16 cellular contexts compared by ENCODE assay signal in genomic region chr9:95605826-95606555, GRCh38.
DNase-seq lines count a peak whose midpoint lies in the region; ATAC-seq and TF ChIP-seq lines count a peak whose summit lies in the region.
"Had no signal": no experiment of that assay in that cellular context is flagged by ENCODE, and none has a peak within 500 bp of the region (broad histone marks: within the 10 kb centered on the region; RNA-seq: fewer than 3 reads in every experiment).

No MANE protein-coding gene starts in this region.

- H3K27ac ChIP-seq in C4-2B = peak overlapping the region; percentile 23; the same call in 1 of the 2 replicates
- H3K27ac ChIP-seq in SK-N-MC = peak overlapping the region; percentile 60
- H3K27ac ChIP-seq: ascending aorta, upper lobe of left lung had no signal

- peak; percentile 75 for DNase-seq in M059J (ENCODE audit: low read depth)
- DNase-seq in SK-N-MC (ENCODE audit: low read depth, low spot score) = peak; percentile 51
- DNase-seq in mesothelial cell of epicardium (ENCODE audit: low spot score in 2 of 2, unreplicated experiment in 2 of 2) = no peak
- no peak for DNase-seq in NCI-H510A (lab: John Stamatoyannopoulos, UW)
- DNase-seq in A172 (ENCODE audit: low spot score) = no peak
- DNase-seq in stimulated activated naive B cell treated with anti-CD40 and anti-IgM and Interleukin-4, amounts not matched to agents 10 μg/mL and 1 μg/mL and 100 μg/mL, for 72 hours = no peak
- no peak for DNase-seq in activated gamma-delta T cell (lab: John Stamatoyannopoulos, UW)
- DNase-seq: activated naive CD4-positive, alpha-beta T cell; CD8-positive, alpha-beta memory T cell; kidney glomerular epithelial cell; NCI-H510A treated with DMSO at 0.1 percent for 48 hours; stimulated activated naive CD4-positive, alpha-beta T cell treated with Interleukin-2 at 50 U/mL for 16 hours; T-cell; upper lobe of left lung had no signal

- peaks cover under 1% of the 10 kb centered on the region for H3K27me3 Mint-ChIP-seq in mesothelial cell of epicardium (ENCODE audit: low read depth)
- peaks cover 0 to 4% of the 10 kb centered on the region in 2 donors for H3K27me3 Mint-ChIP-seq in stimulated activated naive B cell treated with anti-CD40 and anti-IgM and Interleukin-4, amounts not matched to agents 10 μg/mL and 1 μg/mL and 100 μg/mL, for 72 hours
- H3K27me3 Mint-ChIP-seq: T-cell had no signal

- H3K9me3 ChIP-seq in SK-N-MC (ENCODE audit: low read depth, low read length) = no peaks in the 10 kb centered on the region
- H3K9me3 ChIP-seq: ascending aorta, upper lobe of left lung had no signal

- peaks cover 39% of the 10 kb centered on the region for H3K4me1 Mint-ChIP-seq in mesothelial cell of epicardium
- no peaks in the 10 kb centered on the region for H3K4me1 Mint-ChIP-seq in stimulated activated naive B cell treated with anti-CD40 and anti-IgM and Interleukin-4, amounts not matched to agents 10 μg/mL and 1 μg/mL and 100 μg/mL, for 72 hours
- H3K4me1 Mint-ChIP-seq: CD8-positive, alpha-beta memory T cell; T-cell had no signal

- peak overlapping the region; percentile 77 for H3K27ac Mint-ChIP-seq in mesothelial cell of epicardium
- H3K27ac Mint-ChIP-seq in stimulated activated naive B cell treated with anti-CD40 and anti-IgM and Interleukin-4, amounts not matched to agents 10 μg/mL and 1 μg/mL and 100 μg/mL, for 72 hours = no peak overlapping the region
- H3K27ac Mint-ChIP-seq: CD8-positive, alpha-beta memory T cell; T-cell had no signal

- H3K36me3 Mint-ChIP-seq in mesothelial cell of epicardium = no peaks in the 10 kb centered on the region
- no peaks in the 10 kb centered on the region for H3K36me3 Mint-ChIP-seq in stimulated activated naive B cell treated with anti-CD40 and anti-IgM and Interleukin-4, amounts not matched to agents 10 μg/mL and 1 μg/mL and 100 μg/mL, for 72 hours
- H3K36me3 Mint-ChIP-seq: CD8-positive, alpha-beta memory T cell; T-cell had no signal

- H3K4me3 Mint-ChIP-seq in mesothelial cell of epicardium = peak overlapping the region; percentile 2
- H3K4me3 Mint-ChIP-seq in stimulated activated naive B cell treated with anti-CD40 and anti-IgM and Interleukin-4, amounts not matched to agents 10 μg/mL and 1 μg/mL and 100 μg/mL, for 72 hours = no peak overlapping the region
- H3K4me3 Mint-ChIP-seq: CD8-positive, alpha-beta memory T cell; T-cell had no signal

- H3K9me3 Mint-ChIP-seq in mesothelial cell of epicardium = no peaks in the 10 kb centered on the region
- H3K9me3 Mint-ChIP-seq in stimulated activated naive B cell treated with anti-CD40 and anti-IgM and Interleukin-4, amounts not matched to agents 10 μg/mL and 1 μg/mL and 100 μg/mL, for 72 hours = no peaks in the 10 kb centered on the region
- H3K9me3 Mint-ChIP-seq: T-cell had no signal

- no peak for ATAC-seq in stimulated activated naive B cell treated with anti-CD40 and anti-IgM and Interleukin-4, amounts not matched to agents 10 μg/mL and 1 μg/mL and 100 μg/mL, for 72 hours (replicated peaks)
- ATAC-seq: T-cell had no signal

- H3K9ac ChIP-seq in SK-N-MC (ENCODE audit: insufficient read length) = peak overlapping the region; percentile 20

- H3K36me3 ChIP-seq in SK-N-MC (ENCODE audit: insufficient read depth, low read length) = no peaks in the 10 kb centered on the region
- H3K36me3 ChIP-seq: ascending aorta, upper lobe of left lung had no signal

- TF ChIP-seq CTCF in C4-2B (conservative IDR thresholded peaks at IDR 0.05) = no peak
- TF ChIP-seq CTCF in mesothelial cell of epicardium (IDR thresholded peaks at IDR 0.05; ENCODE audit: unreplicated experiment) = no peak

- peak overlapping the region; percentile 71 for H3K4me3 ChIP-seq in SK-N-MC
- H3K4me3 ChIP-seq: ascending aorta, upper lobe of left lung had no signal

Comparison
In these comparisons a context has a peak if more than half of its experiments do, and no peak if none do; other contexts are left out.
1. DNase-seq: peak in M059J (single experiment) and SK-N-MC (single experiment); none in mesothelial cell of epicardium (0 of 2), NCI-H510A (single experiment), A172 (single experiment), stimulated activated naive B cell treated with anti-CD40 and anti-IgM and Interleukin-4, amounts not matched to agents 10 μg/mL and 1 μg/mL and 100 μg/mL, for 72 hours (single experiment) and activated gamma-delta T cell (single experiment).